In the genomic region with DNA sequence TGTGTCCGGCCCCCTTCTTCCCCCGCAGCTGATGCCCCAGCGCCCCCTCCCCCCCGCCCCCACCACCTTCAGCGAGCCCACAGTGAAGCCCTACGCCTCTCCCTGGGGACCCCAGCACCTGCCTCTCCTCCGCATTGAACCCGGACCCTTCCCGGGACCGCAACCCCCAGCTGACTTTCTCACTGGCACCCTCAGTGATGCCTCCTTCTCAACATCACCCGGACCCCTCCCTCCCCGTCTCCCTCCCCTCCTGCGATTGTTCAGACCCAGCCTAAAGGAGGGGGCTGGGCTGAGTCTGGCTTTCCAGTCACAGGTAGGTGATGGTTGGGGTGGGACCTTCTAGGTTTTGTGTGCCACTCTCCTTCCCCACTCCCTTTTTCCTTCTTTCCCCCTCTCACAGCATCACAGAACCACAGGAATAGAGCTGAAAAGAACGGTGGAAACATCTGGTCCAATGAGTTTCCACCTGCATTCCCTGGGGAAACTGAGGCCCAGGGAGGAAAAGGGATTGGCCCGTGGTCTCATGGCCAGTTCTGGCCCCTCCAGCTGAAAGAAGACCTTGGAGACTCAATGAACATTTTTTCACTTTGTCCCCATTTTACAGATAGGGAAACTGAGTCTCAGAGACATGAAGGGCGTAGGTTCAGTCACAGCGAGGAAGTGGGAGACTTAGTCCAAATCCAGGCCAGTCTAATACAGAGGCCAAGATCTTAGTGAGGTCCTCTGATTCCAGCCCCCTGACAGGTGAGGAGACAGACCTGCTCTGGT, we compare ENCODE assay signal across 1 cellular context.
TF ChIP-seq lines count a peak whose summit lies in the region.

No MANE protein-coding gene starts in this region.

TF ChIP-seq in GM12878, 131 proteins besides CTCF, POLR2A, EP300 and RAD21:
- TF ChIP-seq, protein P1, sequence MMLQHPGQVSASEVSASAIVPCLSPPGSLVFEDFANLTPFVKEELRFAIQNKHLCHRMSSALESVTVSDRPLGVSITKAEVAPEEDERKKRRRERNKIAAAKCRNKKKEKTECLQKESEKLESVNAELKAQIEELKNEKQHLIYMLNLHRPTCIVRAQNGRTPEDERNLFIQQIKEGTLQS (IDR thresholded peaks at IDR 0.05; ENCODE audit: borderline replicate concordance, extremely low read depth, low read depth, low read length): no peak
- TF ChIP-seq, protein P2, sequence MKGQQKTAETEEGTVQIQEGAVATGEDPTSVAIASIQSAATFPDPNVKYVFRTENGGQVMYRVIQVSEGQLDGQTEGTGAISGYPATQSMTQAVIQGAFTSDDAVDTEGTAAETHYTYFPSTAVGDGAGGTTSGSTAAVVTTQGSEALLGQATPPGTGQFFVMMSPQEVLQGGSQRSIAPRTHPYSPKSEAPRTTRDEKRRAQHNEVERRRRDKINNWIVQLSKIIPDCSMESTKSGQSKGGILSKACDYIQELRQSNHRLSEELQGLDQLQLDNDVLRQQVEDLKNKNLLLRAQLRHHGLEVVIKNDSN (IDR thresholded peaks at IDR 0.05; ENCODE audit: borderline replicate concordance, extremely low read length, insufficient read depth, low read depth, low read length): no peak
- TF ChIP-seq POU2F2 (IDR thresholded peaks at IDR 0.05; ENCODE audit: borderline replicate concordance, low read depth, low read length) (no peak), TCF12 (IDR thresholded peaks at IDR 0.05; ENCODE audit: low read depth, low read length) (no peak), CEBPB (IDR thresholded peaks at IDR 0.05; ENCODE audit: borderline replicate concordance in 1 of 2, low read depth in 2 of 2, low read length in 2 of 2) (no peak), NRF1 (conservative IDR thresholded peaks at IDR 0.05; ENCODE audit: low read depth, low read length) (no peak), ASH2L (IDR thresholded peaks at IDR 0.05; ENCODE audit: borderline replicate concordance, low read depth) (no peak), NR2F1 (conservative IDR thresholded peaks at IDR 0.05) (no peak), SUPT20H (IDR thresholded peaks at IDR 0.05; ENCODE audit: borderline replicate concordance, control insufficient read depth, low read depth, low read length) (no peak), RUNX3 (IDR thresholded peaks at IDR 0.05; ENCODE audit: low read length) (no peak), STAT3 (IDR thresholded peaks at IDR 0.05; ENCODE audit: low read depth, low read length) (no peak), GATAD2B (conservative IDR thresholded peaks at IDR 0.05; ENCODE audit: low read depth) (no peak), ZBED1 (IDR thresholded peaks at IDR 0.05; ENCODE audit: borderline replicate concordance) (no peak), MTA2 (IDR thresholded peaks at IDR 0.05; ENCODE audit: low read depth) (no peak), HDAC6 (IDR thresholded peaks at IDR 0.05; ENCODE audit: unreplicated experiment) (no peak)
- TF ChIP-seq, protein P3, sequence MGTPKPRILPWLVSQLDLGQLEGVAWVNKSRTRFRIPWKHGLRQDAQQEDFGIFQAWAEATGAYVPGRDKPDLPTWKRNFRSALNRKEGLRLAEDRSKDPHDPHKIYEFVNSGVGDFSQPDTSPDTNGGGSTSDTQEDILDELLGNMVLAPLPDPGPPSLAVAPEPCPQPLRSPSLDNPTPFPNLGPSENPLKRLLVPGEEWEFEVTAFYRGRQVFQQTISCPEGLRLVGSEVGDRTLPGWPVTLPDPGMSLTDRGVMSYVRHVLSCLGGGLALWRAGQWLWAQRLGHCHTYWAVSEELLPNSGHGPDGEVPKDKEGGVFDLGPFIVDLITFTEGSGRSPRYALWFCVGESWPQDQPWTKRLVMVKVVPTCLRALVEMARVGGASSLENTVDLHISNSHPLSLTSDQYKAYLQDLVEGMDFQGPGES (IDR thresholded peaks at IDR 0.05): no peak
- TF ChIP-seq, protein P4, sequence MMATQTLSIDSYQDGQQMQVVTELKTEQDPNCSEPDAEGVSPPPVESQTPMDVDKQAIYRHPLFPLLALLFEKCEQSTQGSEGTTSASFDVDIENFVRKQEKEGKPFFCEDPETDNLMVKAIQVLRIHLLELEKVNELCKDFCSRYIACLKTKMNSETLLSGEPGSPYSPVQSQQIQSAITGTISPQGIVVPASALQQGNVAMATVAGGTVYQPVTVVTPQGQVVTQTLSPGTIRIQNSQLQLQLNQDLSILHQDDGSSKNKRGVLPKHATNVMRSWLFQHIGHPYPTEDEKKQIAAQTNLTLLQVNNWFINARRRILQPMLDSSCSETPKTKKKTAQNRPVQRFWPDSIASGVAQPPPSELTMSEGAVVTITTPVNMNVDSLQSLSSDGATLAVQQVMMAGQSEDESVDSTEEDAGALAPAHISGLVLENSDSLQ (IDR thresholded peaks at IDR 0.05): no peak
- TF ChIP-seq, protein P5, sequence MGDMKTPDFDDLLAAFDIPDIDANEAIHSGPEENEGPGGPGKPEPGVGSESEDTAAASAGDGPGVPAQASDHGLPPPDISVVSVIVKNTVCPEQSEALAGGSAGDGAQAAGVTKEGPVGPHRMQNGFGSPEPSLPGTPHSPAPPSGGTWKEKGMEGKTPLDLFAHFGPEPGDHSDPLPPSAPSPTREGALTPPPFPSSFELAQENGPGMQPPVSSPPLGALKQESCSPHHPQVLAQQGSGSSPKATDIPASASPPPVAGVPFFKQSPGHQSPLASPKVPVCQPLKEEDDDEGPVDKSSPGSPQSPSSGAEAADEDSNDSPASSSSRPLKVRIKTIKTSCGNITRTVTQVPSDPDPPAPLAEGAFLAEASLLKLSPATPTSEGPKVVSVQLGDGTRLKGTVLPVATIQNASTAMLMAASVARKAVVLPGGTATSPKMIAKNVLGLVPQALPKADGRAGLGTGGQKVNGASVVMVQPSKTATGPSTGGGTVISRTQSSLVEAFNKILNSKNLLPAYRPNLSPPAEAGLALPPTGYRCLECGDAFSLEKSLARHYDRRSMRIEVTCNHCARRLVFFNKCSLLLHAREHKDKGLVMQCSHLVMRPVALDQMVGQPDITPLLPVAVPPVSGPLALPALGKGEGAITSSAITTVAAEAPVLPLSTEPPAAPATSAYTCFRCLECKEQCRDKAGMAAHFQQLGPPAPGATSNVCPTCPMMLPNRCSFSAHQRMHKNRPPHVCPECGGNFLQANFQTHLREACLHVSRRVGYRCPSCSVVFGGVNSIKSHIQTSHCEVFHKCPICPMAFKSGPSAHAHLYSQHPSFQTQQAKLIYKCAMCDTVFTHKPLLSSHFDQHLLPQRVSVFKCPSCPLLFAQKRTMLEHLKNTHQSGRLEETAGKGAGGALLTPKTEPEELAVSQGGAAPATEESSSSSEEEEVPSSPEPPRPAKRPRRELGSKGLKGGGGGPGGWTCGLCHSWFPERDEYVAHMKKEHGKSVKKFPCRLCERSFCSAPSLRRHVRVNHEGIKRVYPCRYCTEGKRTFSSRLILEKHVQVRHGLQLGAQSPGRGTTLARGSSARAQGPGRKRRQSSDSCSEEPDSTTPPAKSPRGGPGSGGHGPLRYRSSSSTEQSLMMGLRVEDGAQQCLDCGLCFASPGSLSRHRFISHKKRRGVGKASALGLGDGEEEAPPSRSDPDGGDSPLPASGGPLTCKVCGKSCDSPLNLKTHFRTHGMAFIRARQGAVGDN (IDR thresholded peaks at IDR 0.05): no peak
